ENCODE assay signal across 17 cellular contexts in the genomic region with DNA sequence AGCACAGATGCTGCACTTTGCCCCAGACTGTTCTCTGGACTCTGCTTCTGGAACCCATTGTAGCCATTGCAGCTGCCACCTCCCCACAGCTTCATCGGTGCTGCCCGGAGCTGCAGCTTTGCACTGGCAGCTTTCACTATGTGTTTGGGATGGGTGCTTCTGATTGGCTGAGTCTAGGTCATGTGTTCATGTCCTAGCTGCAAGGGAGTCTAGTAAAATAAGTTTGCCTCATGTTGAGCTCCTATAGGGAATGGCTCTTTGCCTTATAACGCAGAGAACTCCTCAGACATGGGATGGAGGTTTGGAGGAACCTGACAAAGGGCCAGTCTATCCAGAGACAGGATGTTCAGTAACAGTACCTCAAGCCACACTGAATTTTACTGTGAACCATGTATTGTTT.
A peak's percentile ranks its signal among the peaks of the same experiment; 100 is the strongest.
DNase-seq lines count a peak whose midpoint lies in the region; ATAC-seq, FAIRE-seq and TF ChIP-seq lines count a peak whose summit lies in the region.
"Had no signal": no experiment of that assay in that cellular context is flagged by ENCODE, and none has a peak within 500 bp of the region (broad histone marks: within the 10 kb centered on the region; RNA-seq: fewer than 3 reads in every experiment).

No MANE protein-coding gene starts in this region.

- no peak overlapping the region for H3K4me3 Mint-ChIP-seq in stimulated activated naive B cell treated with anti-CD40 and anti-IgM and Interleukin-4, amounts not matched to agents 10 μg/mL and 1 μg/mL and 100 μg/mL, for 72 hours
- H3K4me3 Mint-ChIP-seq: CD14-positive monocyte; CD4-positive, alpha-beta memory T cell had no signal

- POLR2A ChIA-PET in OCI-LY7 (lab: Charles Lee) = no interaction called here
- POLR2A ChIA-PET in GM10248 (lab: Yijun Ruan, JAX) = no interaction called here

- ATAC-seq in stimulated activated naive B cell treated with anti-CD40 and anti-IgM and Interleukin-4, amounts not matched to agents 10 μg/mL and 1 μg/mL and 100 μg/mL, for 72 hours (replicated peaks) = no peak
- ATAC-seq: HCT116 had no signal

- no peaks in the 10 kb centered on the region for H4K20me1 ChIP-seq in GM23248 (ENCODE audit: insufficient read depth)
- H4K20me1 ChIP-seq in OCI-LY7 (ENCODE audit: insufficient read depth, low read length) = no peaks in the 10 kb centered on the region

- H3K36me3 Mint-ChIP-seq in stimulated activated naive B cell treated with anti-CD40 and anti-IgM and Interleukin-4, amounts not matched to agents 10 μg/mL and 1 μg/mL and 100 μg/mL, for 72 hours = no peaks in the 10 kb centered on the region
- H3K36me3 Mint-ChIP-seq: CD14-positive monocyte; CD4-positive, alpha-beta memory T cell had no signal

- no peaks in the 10 kb centered on the region for H3K4me1 ChIP-seq in GM23248 (ENCODE audit: insufficient read depth)
- peaks cover 8% of the 10 kb centered on the region for H3K4me1 ChIP-seq in OCI-LY7 (ENCODE audit: insufficient read depth, low read length, poor library complexity, severe bottlenecking)

- no peak overlapping the region for H3K9ac ChIP-seq in GM23248

- H3K9me3 Mint-ChIP-seq in stimulated activated naive B cell treated with anti-CD40 and anti-IgM and Interleukin-4, amounts not matched to agents 10 μg/mL and 1 μg/mL and 100 μg/mL, for 72 hours = peaks cover 8 to 14% of the 10 kb centered on the region in 2 donors

- H3K27me3 ChIP-seq in GM23248 (replicated peaks; ENCODE audit: insufficient read depth) = peaks cover 20% of the 10 kb centered on the region
- H3K27me3 ChIP-seq in bronchial epithelial cell (ENCODE audit: control insufficient read depth, insufficient read depth, low read length) = no peaks in the 10 kb centered on the region

- H3F3A ChIP-seq in GM23248 (ENCODE audit: insufficient read depth) = no peaks in the 10 kb centered on the region

- no TSS peak for BruUV-seq in OCI-LY7 (replicated peaks; lab: Mats Ljungman, UMichigan)

- H3K4me1 Mint-ChIP-seq in stimulated activated naive B cell treated with anti-CD40 and anti-IgM and Interleukin-4, amounts not matched to agents 10 μg/mL and 1 μg/mL and 100 μg/mL, for 72 hours = no peaks in the 10 kb centered on the region
- H3K4me1 Mint-ChIP-seq: CD14-positive monocyte; CD4-positive, alpha-beta memory T cell had no signal

- H3K27ac Mint-ChIP-seq in stimulated activated naive B cell treated with anti-CD40 and anti-IgM and Interleukin-4, amounts not matched to agents 10 μg/mL and 1 μg/mL and 100 μg/mL, for 72 hours = no peak overlapping the region
- H3K27ac Mint-ChIP-seq: CD14-positive monocyte; CD4-positive, alpha-beta memory T cell had no signal

- H3K4me3 ChIP-seq in GM23248 = no peak overlapping the region
- H3K4me3 ChIP-seq in OCI-LY7 (ENCODE audit: low read depth, low read length, poor library complexity, severe bottlenecking) = no peak overlapping the region
- no peak overlapping the region for H3K4me3 ChIP-seq in bronchial epithelial cell (ENCODE audit: low read depth, low read length)

- no peaks in the 10 kb centered on the region for H3K79me2 ChIP-seq in GM23248 (ENCODE audit: insufficient read depth)
- H3K79me2 ChIP-seq in OCI-LY7 (ENCODE audit: insufficient read depth, low read depth, low read length) = no peaks in the 10 kb centered on the region

- 66 to 72% methylated on average over 3 of the region's 3 CpGs for WGBS in GM23248 (ENCODE audit: low coverage in 1 of 2, low lambda C conversion rate in 2 of 2, missing lambda C conversion rate in 2 of 2), 2 experiments

- CTCF ChIA-PET in OCI-LY7 (lab: Charles Lee; ENCODE audit: unreplicated experiment) (no interaction called here), GM10248 (lab: Yijun Ruan, JAX) (no interaction called here)

- DNase-seq in GM23248 (peak; percentile 26), HTR-8/SVneo (ENCODE audit: insufficient read length, low spot score) (no peak), OCI-LY7 (ENCODE audit: low spot score) (peak; percentile 25), bronchial epithelial cell (ENCODE audit: low read depth) (no peak), GM10248 (ENCODE audit: extremely low spot score) (no peak)
- no peak for DNase-seq in stimulated activated naive B cell treated with anti-CD40 and anti-IgM and Interleukin-4, amounts not matched to agents 10 μg/mL and 1 μg/mL and 100 μg/mL, for 72 hours
- DNase-seq in stimulated activated CD4-positive, alpha-beta T cell treated with anti-CD3 and anti-CD28 coated beads, Interleukin-2, amount 100 ng/mL, for 24 hours = no peak
- DNase-seq: AML-193; CD4-positive, alpha-beta memory T cell; DMS153; DMS79; GDM1; GOT3; H7 had no signal

- no peaks in the 10 kb centered on the region for H3K9me2 ChIP-seq in GM23248 (ENCODE audit: insufficient read depth)
- H3K9me2 ChIP-seq in OCI-LY7 (ENCODE audit: insufficient read depth, low read length) = no peaks in the 10 kb centered on the region

- H2AFZ ChIP-seq in GM23248 (no peak overlapping the region), OCI-LY7 (ENCODE audit: low read length) (no peak overlapping the region)

- in situ Hi-C loops in GM23248 (cut with MboI) = no loop called here

- H3K4me2 ChIP-seq in GM23248 (ENCODE audit: unreplicated experiment) (no peak overlapping the region), OCI-LY7 (ENCODE audit: low read length) (no peak overlapping the region)

- TF ChIP-seq CTCF in OCI-LY7 (conservative IDR thresholded peaks at IDR 0.05; ENCODE audit: low read length) (no peak), bronchial epithelial cell (IDR thresholded peaks at IDR 0.05; ENCODE audit: insufficient read depth, low read length, severe bottlenecking) (no peak), GM10248 (IDR thresholded peaks at IDR 0.05; ENCODE audit: control extremely low read depth, extremely low read depth, low read depth, missing control alignments) (no peak)

- H3K36me3 ChIP-seq in GM23248 (ENCODE audit: low read depth) = no peaks in the 10 kb centered on the region
- no peaks in the 10 kb centered on the region for H3K36me3 ChIP-seq in OCI-LY7 (ENCODE audit: insufficient read depth, low read length)
- no peaks in the 10 kb centered on the region for H3K36me3 ChIP-seq in bronchial epithelial cell (ENCODE audit: control insufficient read depth, insufficient read depth, low read length)

- H3K9me3 ChIP-seq in GM23248 (ENCODE audit: low read depth) (no peaks in the 10 kb centered on the region), OCI-LY7 (ENCODE audit: low read length) (peaks cover 13% of the 10 kb centered on the region; the same call in 1 of the 2 replicates)

- intact Hi-C loops in OCI-LY7 (cut with micrococcal nuclease; ENCODE audit: unreplicated experiment) = loop anchor here (5.0 kb wide), 1 partner anchor 446 kb away; no protein-coding TSS in a partner anchor

- H3K27me3 Mint-ChIP-seq in stimulated activated naive B cell treated with anti-CD40 and anti-IgM and Interleukin-4, amounts not matched to agents 10 μg/mL and 1 μg/mL and 100 μg/mL, for 72 hours = peaks cover under 1 to 6% of the 10 kb centered on the region in 2 donors

- FAIRE-seq in HTR-8/SVneo (lab: Jason Lieb, UNC) = peak; percentile 97
- FAIRE-seq in bronchial epithelial cell (lab: Jason Lieb, UNC) = peak; percentile 28
- FAIRE-seq: A204.1 had no signal

- H3K27ac ChIP-seq in GM23248 = no peak overlapping the region
- H3K27ac ChIP-seq in OCI-LY7 (ENCODE audit: low read depth, low read length, poor library complexity, severe bottlenecking) = no peak overlapping the region

Comparison
In these comparisons a context has a peak if more than half of its experiments do, and no peak if none do; other contexts are left out.
1. DNase-seq: peak in GM23248 (single experiment) and OCI-LY7 (single experiment); none in HTR-8/SVneo (single experiment), bronchial epithelial cell (single experiment), stimulated activated naive B cell treated with anti-CD40 and anti-IgM and Interleukin-4, amounts not matched to agents 10 μg/mL and 1 μg/mL and 100 μg/mL, for 72 hours (single experiment), GM10248 (single experiment) and stimulated activated CD4-positive, alpha-beta T cell treated with anti-CD3 and anti-CD28 coated beads, Interleukin-2, amount 100 ng/mL, for 24 hours (0 of 2).